ENCODE assay signal across 10 cellular contexts in the genomic region with DNA sequence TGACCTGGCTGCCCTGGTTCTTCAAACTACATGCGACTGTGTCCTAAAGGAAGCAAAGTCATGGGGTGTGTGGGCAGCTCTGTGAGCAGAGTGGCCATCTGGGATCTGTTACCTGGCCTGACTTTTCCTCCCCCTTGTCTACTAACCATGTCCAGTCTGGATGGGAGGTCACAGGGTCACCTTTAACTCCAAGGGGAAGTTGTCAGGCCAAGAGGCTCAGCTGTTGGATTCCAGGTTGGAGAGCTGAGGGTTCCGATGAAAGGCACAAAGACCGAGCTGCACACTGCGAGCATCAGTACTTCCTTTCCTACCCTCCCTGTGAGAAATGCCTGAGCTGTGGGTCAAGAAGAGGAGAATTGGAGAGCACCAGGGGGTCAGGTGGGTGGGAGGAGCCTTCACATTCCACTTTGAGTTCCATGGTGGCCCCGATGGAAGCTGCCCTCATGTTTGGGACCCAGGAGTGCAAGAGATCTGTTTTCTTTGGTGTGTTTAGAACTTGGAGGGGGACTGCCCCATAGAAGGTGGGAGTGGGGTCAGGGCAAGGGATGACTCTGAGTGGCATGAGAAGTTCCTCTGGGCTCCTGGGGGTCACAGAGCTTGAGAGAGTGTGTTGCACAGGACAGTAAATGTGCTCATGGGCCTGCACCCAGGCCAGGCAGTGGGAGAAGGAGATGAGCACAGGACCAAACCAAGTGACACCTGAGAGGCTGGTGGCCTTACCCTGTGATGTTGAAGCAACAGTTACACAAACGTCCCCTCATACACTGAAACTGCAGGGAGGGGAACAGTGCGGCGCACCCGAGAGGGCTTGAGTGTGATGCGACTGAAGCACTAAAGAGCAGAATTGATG.
"Had no signal": no experiment of that assay in that cellular context is flagged by ENCODE, and none has a peak within 500 bp of the region (broad histone marks: within the 10 kb centered on the region; RNA-seq: fewer than 3 reads in every experiment).

No MANE protein-coding gene starts in this region.

- H3K27ac Mint-ChIP-seq: natural killer cell; stimulated activated naive CD8-positive, alpha-beta T cell treated with anti-CD3 and anti-CD28 coated beads, Interleukin-15, Interleukin-2, amounts not matched to agents 100 ng/mL and 50 ng/mL, for 24 hours; T-helper 17 cell had no signal

- H3K27me3 ChIP-seq: hepatocyte had no signal

- H3K36me3 Mint-ChIP-seq: natural killer cell had no signal

- H2AFZ ChIP-seq: hepatocyte had no signal

- H3K4me3 Mint-ChIP-seq: natural killer cell; stimulated activated naive CD8-positive, alpha-beta T cell treated with anti-CD3 and anti-CD28 coated beads, Interleukin-15, Interleukin-2, amounts not matched to agents 100 ng/mL and 50 ng/mL, for 24 hours; T-helper 17 cell had no signal

- DNase-seq: activated CD4-positive, alpha-beta T cell treated with anti-CD3 and anti-CD28 coated beads for 48 hours; activated naive CD4-positive, alpha-beta T cell treated with Interleukin-2 at 50 U/mL for 16 hours; mesenchymal stem cell; natural killer cell; nucleus accumbens; T-helper 17 cell had no signal

- H3K4me3 ChIP-seq: hepatocyte, smooth muscle cell had no signal

- H3K9me3 Mint-ChIP-seq: natural killer cell; stimulated activated naive CD8-positive, alpha-beta T cell treated with anti-CD3 and anti-CD28 coated beads, Interleukin-15, Interleukin-2, amounts not matched to agents 100 ng/mL and 50 ng/mL, for 24 hours had no signal

- ATAC-seq: natural killer cell, right cardiac atrium, T-helper 17 cell had no signal

- H3K4me2 ChIP-seq: hepatocyte, smooth muscle cell had no signal

- H3K27me3 Mint-ChIP-seq: stimulated activated naive CD8-positive, alpha-beta T cell treated with anti-CD3 and anti-CD28 coated beads, Interleukin-15, Interleukin-2, amounts not matched to agents 100 ng/mL and 50 ng/mL, for 24 hours; T-helper 17 cell had no signal
